Comparison of ENCODE assay signal across 2 cellular contexts in genomic region chr16:88539652-88540345, GRCh38.
TF ChIP-seq lines count a peak whose summit lies in the region.

No MANE protein-coding gene starts in this region.

TF ChIP-seq in GM23338, 12 proteins besides CTCF, POLR2A, EP300 and RAD21:
- TF ChIP-seq EZH2phosphoT487 (IDR thresholded peaks at IDR 0.05; ENCODE audit: unreplicated experiment) (no peak), ZNF331 (CRISPR knock-in tag; IDR thresholded peaks at IDR 0.05; ENCODE audit: low read depth) (no peak), EZH2 (IDR thresholded peaks at IDR 0.05; ENCODE audit: low read depth, unreplicated experiment) (no peak), NANOG (IDR thresholded peaks at IDR 0.05; ENCODE audit: borderline replicate concordance) (no peak), ETS1 (IDR thresholded peaks at IDR 0.05) (no peak), STAT1 (IDR thresholded peaks at IDR 0.05; ENCODE audit: unreplicated experiment) (no peak), ZNF462 (CRISPR knock-in tag; IDR thresholded peaks at IDR 0.05) (no peak), ZNF114 (CRISPR knock-in tag; IDR thresholded peaks at IDR 0.05) (no peak), JUNB (IDR thresholded peaks at IDR 0.05; ENCODE audit: unreplicated experiment) (no peak), POLR2AphosphoS5 (IDR thresholded peaks at IDR 0.05; ENCODE audit: low read depth) (no peak), CREB1 (CRISPR knock-in tag; IDR thresholded peaks at IDR 0.05; ENCODE audit: low read depth) (no peak), REST (IDR thresholded peaks at IDR 0.05; ENCODE audit: unreplicated experiment) (no peak)

TF ChIP-seq in K562, 482 proteins besides CTCF, POLR2A, EP300 and RAD21:
- TF ChIP-seq SFPQ (IDR thresholded peaks at IDR 0.05; ENCODE audit: low read depth, low read length) (no peak), CBX1 (IDR thresholded peaks at IDR 0.05; ENCODE audit: low read depth) (no peak), HBP1 (CRISPR knock-in tag; IDR thresholded peaks at IDR 0.05) (no peak), STAG1 (CRISPR knock-in tag; IDR thresholded peaks at IDR 0.05; ENCODE audit: borderline replicate concordance) (0 out of 2 replicates have a peak, but pooled peaks have one; percentile 7), CREM (IDR thresholded peaks at IDR 0.05; ENCODE audit: low read depth) (no peak), FOS (IDR thresholded peaks at IDR 0.05; ENCODE audit: extremely low read depth, insufficient read length) (no peak), MED1 (CRISPR knock-in tag; IDR thresholded peaks at IDR 0.05; ENCODE audit: borderline replicate concordance) (no peak), STAT5A (IDR thresholded peaks at IDR 0.05; ENCODE audit: borderline replicate concordance, low read length) (no peak), TCF3 (CRISPR knock-in tag; IDR thresholded peaks at IDR 0.05) (no peak), FOXM1 (IDR thresholded peaks at IDR 0.05; ENCODE audit: low read depth) (no peak), FOXM1 (CRISPR knock-in tag; IDR thresholded peaks at IDR 0.05; ENCODE audit: low read depth) (0 out of 2 replicates have a peak, but pooled peaks have one; percentile 37), NCOA2 (IDR thresholded peaks at IDR 0.05; ENCODE audit: partially characterized antibody in 2 of 2) (no peak), ZNF695 (CRISPR knock-in tag; IDR thresholded peaks at IDR 0.05) (no peak), FOXP1 (CRISPR knock-in tag; IDR thresholded peaks at IDR 0.05) (0 out of 2 replicates have a peak, but pooled peaks have one; percentile 24), ZBTB1 (CRISPR knock-in tag; IDR thresholded peaks at IDR 0.05; ENCODE audit: borderline replicate concordance, low read depth) (no peak), SP2 (IDR thresholded peaks at IDR 0.05; ENCODE audit: extremely low read depth, low read depth, low read length, poor library complexity, severe bottlenecking) (no peak), ZNF280B (CRISPR knock-in tag; IDR thresholded peaks at IDR 0.05) (no peak), ARID4B (CRISPR knock-in tag; IDR thresholded peaks at IDR 0.05) (peak; percentile 46; the same call in 1 of the 2 replicates), CBX3 (IDR thresholded peaks at IDR 0.05; ENCODE audit: borderline replicate concordance in 1 of 2, low read length in 2 of 2) (no peak), DIDO1 (tag; IDR thresholded peaks at IDR 0.05; ENCODE audit: low read depth) (no peak), PCBP1 (IDR thresholded peaks at IDR 0.05; ENCODE audit: low read depth, low read length, poor library complexity, severe bottlenecking) (peak; percentile 20), PML (IDR thresholded peaks at IDR 0.05; ENCODE audit: low read length) (no peak), NR1H2 (CRISPR knock-in tag; IDR thresholded peaks at IDR 0.05) (no peak), USF1 (CRISPR knock-in tag; IDR thresholded peaks at IDR 0.05) (no peak)
TF ChIP-seq in K562: peak in this region for 5.
